ENCODE assay signal across 28 cellular contexts in genomic region chr21:32368386-32368785, GRCh38.
A peak's percentile ranks its signal among the peaks of the same experiment; 100 is the strongest.
DNase-seq lines count a peak whose midpoint lies in the region; TF ChIP-seq lines count a peak whose summit lies in the region.
"Had no signal": no experiment of that assay in that cellular context is flagged by ENCODE, and none has a peak within 500 bp of the region (broad histone marks: within the 10 kb centered on the region; RNA-seq: fewer than 3 reads in every experiment).

No MANE protein-coding gene starts in this region.

- no peak overlapping the region for H3K4me3 ChIP-seq in brain microvascular endothelial cell (ENCODE audit: low read depth, low read length)
- H3K4me3 ChIP-seq: BLaER1 treated with 17β-estradiol and CSF1 and Interleukin-3, amounts not matched to agents 10 nM and 100 nM; K562; MG63; SJCRH30; spleen had no signal

- H3K27ac ChIP-seq in RWPE1 (0 out of 2 replicates have a peak overlapping the region, but pooled peaks have one; percentile 7), brain microvascular endothelial cell (peak overlapping the region; percentile 37)
- H3K27ac ChIP-seq: BLaER1 treated with 17β-estradiol and CSF1 and Interleukin-3, amounts not matched to agents 10 nM and 100 nM; SJCRH30; spleen had no signal

- POLR2A ChIA-PET in RWPE1 (lab: Yijun Ruan, JAX; ENCODE audit: low non-redundant PET), result no interaction called here

- H3K36me3 ChIP-seq in brain microvascular endothelial cell (replicated peaks), result peaks cover 56% of the 10 kb centered on the region

- TF ChIP-seq CTCF in RWPE1 (conservative IDR thresholded peaks at IDR 0.05; ENCODE audit: low read depth) (no peak), brain microvascular endothelial cell (IDR thresholded peaks at IDR 0.05; ENCODE audit: low read depth, low read length, missing control alignments) (no peak)

- in situ Hi-C loops in brain microvascular endothelial cell (cut with HindIII; ENCODE audit: low pct_ligation_motif_present, low sequenced_read_pairs), result no loop called here

- DNase-seq in RWPE1 (ENCODE audit: low spot score) (no peak), brain microvascular endothelial cell (peak; percentile 50), iris pigment epithelial cell (ENCODE audit: low read depth) (peak; percentile 96), putamen (ENCODE audit: low spot score) (peak; percentile 12), DMS79 treated with DMSO at 0.1 percent for 48 hours (lab: John Stamatoyannopoulos, UW) (no peak)
- DNase-seq in activated naive CD4-positive, alpha-beta T cell (lab: John Stamatoyannopoulos, UW), result no peak
- DNase-seq in stimulated activated CD4-positive, alpha-beta T cell treated with anti-CD3 and anti-CD28 coated beads, Interleukin-1b, Interleukin-23, amount 100 ng/mL, for 48 hours, result no peak
- DNase-seq: activated B cell treated with CpG ODN at 0.5 μM for 24 hours; activated CD4-positive, alpha-beta T cell treated with anti-CD3 and anti-CD28 coated beads, Interleukin-2, amount 50 U/mL, for 4 hours; activated naive CD8-positive, alpha-beta T cell treated with anti-CD3 and anti-CD28 coated beads for 36 hours; aorta; DND-41; H7; left colon; mesendoderm; MG63; NCI-H1105 treated with DMSO at 0.1 percent for 48 hours; NCI-H2029; NCI-H2227 treated with DMSO at 0.1 percent for 48 hours; nucleus accumbens; retina; SJCRH30; spleen; stimulated activated CD4-positive, alpha-beta T cell treated with anti-CD3 and anti-CD28 coated beads, Interleukin-2, amount 100 ng/mL, for 48 hours; substantia nigra; T1000 had no signal

- CTCF ChIA-PET in RWPE1 (lab: Yijun Ruan, JAX), result interaction anchor here (0.5 to 2.1 kb wide), 2 partner anchors 26 to 232 kb away, joined by 3 to 7 read pairs; no protein-coding TSS in a partner anchor

- no peaks in the 10 kb centered on the region for H3K27me3 ChIP-seq in brain microvascular endothelial cell (replicated peaks)
- H3K27me3 ChIP-seq: BLaER1 treated with 17β-estradiol and CSF1 and Interleukin-3, amounts not matched to agents 10 nM and 100 nM; MG63; SJCRH30; spleen had no signal

Comparison
In these comparisons a context has a peak if more than half of its experiments do, and no peak if none do; other contexts are left out.
1. DNase-seq: peak in brain microvascular endothelial cell (single experiment), iris pigment epithelial cell (single experiment) and putamen (single experiment); none in RWPE1 (single experiment), activated naive CD4-positive, alpha-beta T cell (0 of 4), DMS79 treated with DMSO at 0.1 percent for 48 hours (single experiment) and stimulated activated CD4-positive, alpha-beta T cell treated with anti-CD3 and anti-CD28 coated beads, Interleukin-1b, Interleukin-23, amount 100 ng/mL, for 48 hours (single experiment).